In the genomic region with DNA sequence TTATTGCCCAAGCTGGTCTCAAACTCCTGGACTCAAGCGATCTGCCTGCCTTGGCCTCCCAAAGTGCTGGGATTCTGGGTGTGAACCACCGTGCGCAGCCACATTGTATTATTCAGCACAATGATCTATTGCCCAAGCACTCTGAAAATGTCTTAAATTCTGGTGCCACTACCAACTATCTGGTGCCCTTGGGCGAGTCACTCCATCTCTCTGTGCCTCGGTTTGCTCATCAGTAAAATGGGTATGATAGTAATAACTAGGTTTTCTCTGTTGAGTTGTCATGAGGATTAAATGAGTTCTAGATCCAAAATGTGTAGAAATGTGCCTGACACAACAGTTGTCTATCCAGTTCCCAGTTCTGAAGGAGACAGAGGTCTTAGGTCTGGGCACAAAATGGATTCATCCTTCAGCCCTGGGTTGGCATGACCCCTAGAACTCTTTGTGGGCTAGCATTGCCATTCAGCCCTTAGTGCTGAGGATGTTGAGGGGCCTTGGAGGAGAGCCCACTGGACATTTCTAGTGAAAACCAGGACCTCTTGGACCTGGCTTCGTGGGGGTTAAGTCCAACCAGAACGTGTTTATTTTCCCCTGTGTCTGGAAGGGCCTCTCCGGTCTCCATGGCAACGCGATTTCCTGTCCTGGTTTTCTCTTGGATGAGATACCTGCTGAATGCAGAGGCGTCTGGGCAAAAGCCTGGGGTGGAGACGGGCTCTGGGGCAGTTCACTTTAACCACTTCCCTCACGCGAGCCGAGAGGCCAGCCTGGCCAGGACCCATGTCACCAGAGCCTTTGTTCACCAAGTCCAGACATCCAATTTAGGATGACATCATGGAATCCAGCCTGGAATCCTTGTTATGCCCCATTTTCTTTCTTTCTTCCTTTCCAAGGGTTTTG, we compare ENCODE assay signal across 8 cellular contexts. TPM values are rescaled to one million over a fixed set of nuclear protein-coding genes. Genes with fewer than 3 reads are reported as not detected.
A peak's percentile ranks its signal among the peaks of the same experiment; 100 is the strongest.
DNase-seq lines count a peak whose midpoint lies in the region; FAIRE-seq and TF ChIP-seq lines count a peak whose summit lies in the region.

No MANE protein-coding gene starts in this region.

- H3K4me1 ChIP-seq in BE2C: peaks cover 10% of the 10 kb centered on the region
- peaks cover 0 to 2% of the 10 kb centered on the region in 2 donors for H3K4me1 ChIP-seq in mucosa of rectum (ENCODE audit: control insufficient read depth in 2 of 2, insufficient read depth in 2 of 2, low read length in 2 of 2)

- TF ChIP-seq CTCF in BE2C (IDR thresholded peaks at IDR 0.05; ENCODE audit: low read depth, low read length): no peak
- no peak for TF ChIP-seq CTCF in GM20000 (IDR thresholded peaks at IDR 0.05; ENCODE audit: extremely low read depth, missing control alignments)
- TF ChIP-seq CTCF in GM10266 (IDR thresholded peaks at IDR 0.05; ENCODE audit: control insufficient read depth, insufficient read depth, low read depth, missing control alignments): no peak

- TF ChIP-seq POLR2A in GM12892 (IDR thresholded peaks at IDR 0.05; ENCODE audit: low read depth, low read length): no peak

- H3K9ac ChIP-seq in mucosa of rectum (ENCODE audit: low read depth in 1 of 2, low read length in 2 of 2): no peak overlapping the region

- H3K27ac ChIP-seq in mucosa of rectum (ENCODE audit: low read depth in 2 of 2, low read length in 2 of 2): peak overlapping the region; percentile 17 to 25

- H3K36me3 ChIP-seq in BE2C (no peaks in the 10 kb centered on the region), mucosa of rectum (ENCODE audit: control insufficient read depth in 2 of 2, insufficient read depth in 2 of 2, low read length in 2 of 2) (no peaks in the 10 kb centered on the region)

- H3K9me3 ChIP-seq in BE2C (no peaks in the 10 kb centered on the region), mucosa of rectum (ENCODE audit: control insufficient read depth in 2 of 2, low read length in 2 of 2) (no peaks in the 10 kb centered on the region)

- H3K27me3 ChIP-seq in BE2C (no peaks in the 10 kb centered on the region), mucosa of rectum (ENCODE audit: control insufficient read depth in 2 of 2, insufficient read depth in 2 of 2, low read length in 2 of 2) (no peaks in the 10 kb centered on the region)

- no peak overlapping the region for H3K4me3 ChIP-seq in BE2C (ENCODE audit: low read depth, low read length)
- no peak overlapping the region for H3K4me3 ChIP-seq in mucosa of rectum (ENCODE audit: low read length in 2 of 2)

- FAIRE-seq in GM12892 (lab: Jason Lieb, UNC): no peak

- DNase-seq in BE2C: peak; percentile 82
- DNase-seq in NCI-H510A (lab: John Stamatoyannopoulos, UW): peak; percentile 34
- DNase-seq in epidermal melanocyte (ENCODE audit: insufficient read length, low spot score): peak; percentile 46
- DNase-seq in GM20000 (ENCODE audit: low spot score): no peak
- no peak for DNase-seq in GM10266 (ENCODE audit: extremely low spot score)
- DNase-seq in GM12892 (ENCODE audit: insufficient read length): no peak
- DNase-seq in HuH-7.5 (ENCODE audit: low spot score): no peak

RNA-seq across cellular contexts. Expression of gene TNRC6A, which starts 43.7 kb away (rescaled TPM):
- 102 TPM for polyA plus RNA-seq in BE2C (2012; ENCODE audit: insufficient read depth, insufficient read length, low read depth)
- 12.4 TPM for polyA plus RNA-seq in GM12892 (2012; ENCODE audit: missing spikeins)

Comparison
In these comparisons a context has a peak if more than half of its experiments do, and no peak if none do; other contexts are left out.
1. DNase-seq: peak in BE2C (single experiment), NCI-H510A (single experiment) and epidermal melanocyte (single experiment); none in GM20000 (single experiment), GM10266 (single experiment), GM12892 (single experiment) and HuH-7.5 (single experiment).